ENCODE assay signal across 20 cellular contexts in genomic region chr14:34797747-34798583, GRCh38.
DNase-seq lines count a peak whose midpoint lies in the region; TF ChIP-seq lines count a peak whose summit lies in the region.
"Had no signal": no experiment of that assay in that cellular context is flagged by ENCODE, and none has a peak within 500 bp of the region (broad histone marks: within the 10 kb centered on the region; RNA-seq: fewer than 3 reads in every experiment).

No MANE protein-coding gene starts in this region.

- H3K27me3 ChIP-seq in WERI-Rb-1 (ENCODE audit: insufficient read depth, low read depth, severe bottlenecking) = no peaks in the 10 kb centered on the region
- H3K27me3 ChIP-seq: gastroesophageal sphincter had no signal

- TF ChIP-seq CTCF in WERI-Rb-1 (IDR thresholded peaks at IDR 0.05; ENCODE audit: low read depth, low read length) (no peak), progenitor cell of endocrine pancreas (IDR thresholded peaks at IDR 0.05; ENCODE audit: unreplicated experiment) (no peak)

- no peaks in the 10 kb centered on the region for H3K9me3 ChIP-seq in WERI-Rb-1 (ENCODE audit: severe bottlenecking)
- H3K9me3 ChIP-seq: gastroesophageal sphincter had no signal

- no peak overlapping the region for H3K4me3 Mint-ChIP-seq in progenitor cell of endocrine pancreas (ENCODE audit: low read depth)
- H3K4me3 Mint-ChIP-seq: activated CD4-positive, alpha-beta T cell treated with anti-CD3 and anti-CD28 coated beads, Interleukin-2, amount 10 ng/mL, durations not matched to agents 24 days and 14 days; B cell; central memory CD8-positive, alpha-beta T cell; natural killer cell; type B pancreatic cell had no signal

- H3K36me3 ChIP-seq in WERI-Rb-1 = peaks cover 84% of the 10 kb centered on the region

- H3K9me3 Mint-ChIP-seq in progenitor cell of endocrine pancreas (ENCODE audit: low read depth) = no peaks in the 10 kb centered on the region
- H3K9me3 Mint-ChIP-seq: activated CD4-positive, alpha-beta T cell treated with anti-CD3 and anti-CD28 coated beads, Interleukin-2, amount 10 ng/mL, durations not matched to agents 24 days and 14 days; central memory CD8-positive, alpha-beta T cell; natural killer cell; type B pancreatic cell had no signal

- H3K36me3 Mint-ChIP-seq in progenitor cell of endocrine pancreas (ENCODE audit: insufficient read depth) = peaks cover 44% of the 10 kb centered on the region

- no peaks in the 10 kb centered on the region for H3K4me1 Mint-ChIP-seq in progenitor cell of endocrine pancreas (ENCODE audit: low read depth)
- H3K4me1 Mint-ChIP-seq: B cell; central memory CD8-positive, alpha-beta T cell had no signal

- DNase-seq in stimulated activated CD4-positive, alpha-beta T cell treated with anti-CD3 and anti-CD28 coated beads, Interleukin-15, amount 100 ng/mL, for 24 hours = peak; percentile 5
- no peak for DNase-seq in stimulated activated CD4-positive, alpha-beta T cell treated with anti-CD3 and anti-CD28 coated beads, Interleukin-1b, Interleukin-23, amount 100 ng/mL, for 48 hours
- peak; percentile 19 for DNase-seq in HT-29 (ENCODE audit: low spot score)
- peak; percentile 10 for DNase-seq in WERI-Rb-1
- DNase-seq in LoVo (ENCODE audit: low spot score) = no peak
- DNase-seq in NCI-H2196 treated with DMSO at 0.1 percent for 48 hours (lab: John Stamatoyannopoulos, UW; ENCODE audit: unreplicated experiment) = no peak
- DNase-seq in progenitor cell of endocrine pancreas (ENCODE audit: low spot score, unreplicated experiment) = no peak
- DNase-seq: activated CD4-positive, alpha-beta T cell treated with anti-CD3 and anti-CD28 coated beads, Interleukin-2, amount 10 ng/mL, durations not matched to agents 24 days and 14 days; activated naive CD4-positive, alpha-beta T cell; aorta; mesenchymal stem cell; natural killer cell; NCI-H446; posterior cingulate gyrus; stimulated activated CD4-positive, alpha-beta T cell treated with anti-CD3 and anti-CD28 coated beads, Interleukin-4, amount 100 ng/mL, for 1 hour had no signal

- H3K27me3 Mint-ChIP-seq in progenitor cell of endocrine pancreas = no peaks in the 10 kb centered on the region
- H3K27me3 Mint-ChIP-seq: activated CD4-positive, alpha-beta T cell treated with anti-CD3 and anti-CD28 coated beads, Interleukin-2, amount 10 ng/mL, durations not matched to agents 24 days and 14 days; B cell; central memory CD8-positive, alpha-beta T cell; type B pancreatic cell had no signal

- no peak overlapping the region for H3K27ac Mint-ChIP-seq in progenitor cell of endocrine pancreas
- H3K27ac Mint-ChIP-seq: activated CD4-positive, alpha-beta T cell treated with anti-CD3 and anti-CD28 coated beads, Interleukin-2, amount 10 ng/mL, durations not matched to agents 24 days and 14 days; B cell; natural killer cell; type B pancreatic cell had no signal

- no peak overlapping the region for H3K27ac ChIP-seq in WERI-Rb-1
- H3K27ac ChIP-seq: gastroesophageal sphincter, skin epidermis had no signal

- no peak overlapping the region for H3K4me3 ChIP-seq in WERI-Rb-1 (ENCODE audit: low read depth, low read length)
- H3K4me3 ChIP-seq: gastroesophageal sphincter, skin epidermis had no signal

Comparison
In these comparisons a context has a peak if more than half of its experiments do, and no peak if none do; other contexts are left out.
1. DNase-seq: peak in stimulated activated CD4-positive, alpha-beta T cell treated with anti-CD3 and anti-CD28 coated beads, Interleukin-15, amount 100 ng/mL, for 24 hours (single experiment), HT-29 (single experiment) and WERI-Rb-1 (single experiment); none in stimulated activated CD4-positive, alpha-beta T cell treated with anti-CD3 and anti-CD28 coated beads, Interleukin-1b, Interleukin-23, amount 100 ng/mL, for 48 hours (single experiment), LoVo (single experiment), NCI-H2196 treated with DMSO at 0.1 percent for 48 hours (single experiment) and progenitor cell of endocrine pancreas (single experiment).